Comparison of ENCODE assay signal across 10 cellular contexts in the genomic region with DNA sequence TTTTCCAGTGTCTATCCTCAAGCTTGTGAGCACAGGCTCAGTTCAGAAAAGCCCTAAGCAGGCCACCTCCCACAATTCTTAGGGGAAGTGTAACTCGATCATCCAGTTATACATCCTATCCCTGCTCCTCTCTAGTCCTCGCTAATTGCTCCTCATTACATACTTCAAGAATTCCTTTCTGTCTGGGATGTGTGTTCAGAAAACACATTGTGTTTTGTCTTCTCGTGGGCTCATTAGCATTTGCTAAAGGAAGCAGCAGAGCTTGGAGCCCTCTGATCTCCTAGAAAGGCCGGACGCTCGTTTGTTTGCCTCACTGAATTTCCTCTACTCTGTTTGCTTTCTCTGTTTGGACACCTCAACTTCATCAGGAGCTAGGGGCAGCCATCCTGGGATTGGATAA.
DNase-seq lines count a peak whose midpoint lies in the region; ATAC-seq and TF ChIP-seq lines count a peak whose summit lies in the region.
"Had no signal": no experiment of that assay in that cellular context is flagged by ENCODE, and none has a peak within 500 bp of the region (broad histone marks: within the 10 kb centered on the region; RNA-seq: fewer than 3 reads in every experiment).

No MANE protein-coding gene starts in this region.

- H3K4ac ChIP-seq in IMR-90 (ENCODE audit: low read depth, low read length), result no peak overlapping the region

- H3K9me3 Mint-ChIP-seq in activated T-helper 2 cell treated with anti-CD3 and anti-CD28 coated beads, Interferon-gamma antibody, Interleukin-2, Interleukin-4, amounts not matched to agents 10 μg/mL and 5 μg/mL and 100 μg/mL, durations not matched to agents 14 hours and 24 hours and 36 hours, result peaks cover 16% of the 10 kb centered on the region

- no peak for TF ChIP-seq CTCF in IMR-90 (conservative IDR thresholded peaks at IDR 0.05; ENCODE audit: low read depth, low read length)
- TF ChIP-seq CTCF in PC-3 (conservative IDR thresholded peaks at IDR 0.05; ENCODE audit: low read depth, low read length), result no peak
- TF ChIP-seq CTCF in fibroblast of villous mesenchyme (IDR thresholded peaks at IDR 0.05; ENCODE audit: insufficient read depth, low read depth, low read length), result no peak
- TF ChIP-seq CTCF in smooth muscle cell (IDR thresholded peaks at IDR 0.05; ENCODE audit: borderline replicate concordance, insufficient read depth, poor library complexity, severe bottlenecking), result no peak
- no peak for TF ChIP-seq CTCF in spleen (IDR thresholded peaks at IDR 0.05 in 8 of 11, conservative IDR thresholded peaks at IDR 0.05 in 3 of 11)

- no peak overlapping the region for H3K27ac Mint-ChIP-seq in activated T-helper 2 cell treated with anti-CD3 and anti-CD28 coated beads, Interferon-gamma antibody, Interleukin-2, Interleukin-4, amounts not matched to agents 10 μg/mL and 5 μg/mL and 100 μg/mL, durations not matched to agents 14 hours and 24 hours and 36 hours

- H3K4me1 Mint-ChIP-seq in activated T-helper 2 cell treated with anti-CD3 and anti-CD28 coated beads, Interferon-gamma antibody, Interleukin-2, Interleukin-4, amounts not matched to agents 10 μg/mL and 5 μg/mL and 100 μg/mL, durations not matched to agents 14 hours and 24 hours and 36 hours (ENCODE audit: low read depth), result no peaks in the 10 kb centered on the region

- H3K56ac ChIP-seq in IMR-90 (ENCODE audit: extremely low read depth, insufficient read depth, low read length), result no peak overlapping the region

- H3K9me2 ChIP-seq in PC-3 (replicated peaks; ENCODE audit: low read length), result no peaks in the 10 kb centered on the region

- H3K79me2 ChIP-seq in PC-3 (ENCODE audit: low read length) (no peaks in the 10 kb centered on the region), smooth muscle cell (ENCODE audit: low read depth) (no peaks in the 10 kb centered on the region)

- CTCF ChIA-PET in IMR-90 (lab: Yijun Ruan, JAX), result no interaction called here
- CTCF ChIA-PET in PC-3 (lab: Charles Lee), result no interaction called here

- H3K9me1 ChIP-seq in IMR-90 (ENCODE audit: insufficient read depth, low read length), result no peaks in the 10 kb centered on the region

- no peak overlapping the region for H3K4me3 ChIP-seq in IMR-90 (ENCODE audit: insufficient read depth, low read depth, low read length)
- H3K4me3 ChIP-seq in PC-3 (ENCODE audit: low read length), result no peak overlapping the region
- H3K4me3 ChIP-seq in fibroblast of villous mesenchyme (ENCODE audit: low read depth, low read length), result no peak overlapping the region
- peak overlapping the region; percentile 3 for H3K4me3 ChIP-seq in smooth muscle cell
- no peak overlapping the region for H3K4me3 ChIP-seq in spleen
- H3K4me3 ChIP-seq: SJSA1 had no signal

- peak; percentile 15 for DNase-seq in IMR-90
- peak; percentile 2 for DNase-seq in PC-3
- peak; percentile 60 for DNase-seq in fibroblast of villous mesenchyme (ENCODE audit: low read depth)
- DNase-seq in smooth muscle cell (lab: John Stamatoyannopoulos, UW; ENCODE audit: unreplicated experiment), result no peak
- DNase-seq in spleen, result no peak
- no peak for DNase-seq in activated CD4-positive, alpha-beta T cell treated with anti-CD3 and anti-CD28 coated beads for 1 hour
- DNase-seq in activated T-helper 2 cell treated with anti-CD3 and anti-CD28 coated beads, Interferon-gamma antibody, Interleukin-2, Interleukin-4, amounts not matched to agents 10 μg/mL and 5 μg/mL and 100 μg/mL, durations not matched to agents 14 hours and 24 hours and 36 hours (ENCODE audit: low spot score), result no peak
- DNase-seq: effector memory CD4-positive, alpha-beta T cell had no signal

- H3F3A ChIP-seq in PC-3 (ENCODE audit: low read length, unreplicated experiment) (no peaks in the 10 kb centered on the region), smooth muscle cell (ENCODE audit: low read depth) (no peaks in the 10 kb centered on the region)

- in situ Hi-C loops in IMR-90 (cut with MboI; ENCODE audit: low sequenced_read_pairs), result no loop called here

- H2AK9ac ChIP-seq in IMR-90 (replicated peaks; ENCODE audit: low read depth, low read length, poor library complexity), result no peak overlapping the region

- H2BK120ac ChIP-seq in IMR-90 (ENCODE audit: low read depth, low read length), result no peak overlapping the region

- peak overlapping the region; percentile 35 to 69; a peak in 3 of 4 replicates for H4K8ac ChIP-seq in IMR-90 (ENCODE audit: low read depth in 2 of 2, low read length in 2 of 2)

- WGBS in IMR-90 (ENCODE audit: extremely low coverage in 2 of 2, insufficient read length in 1 of 2), 2 experiments, result no CpG with 5 or more reads among the region's 6 CpGs
- 42% methylated on average over 6 of the region's 6 CpGs for WGBS in smooth muscle cell (ENCODE audit: low lambda C conversion rate)
- 46 to 68% (median 64%) methylated on average over 6 of the region's 6 CpGs for WGBS in spleen, 5 donors

- H3K4me1 ChIP-seq in IMR-90 (ENCODE audit: control insufficient read depth, insufficient read depth, low read length), result no peaks in the 10 kb centered on the region; the same call in 1 of the 2 replicates
- H3K4me1 ChIP-seq in PC-3 (ENCODE audit: insufficient read depth, low read length), result no peaks in the 10 kb centered on the region
- peaks cover 13% of the 10 kb centered on the region for H3K4me1 ChIP-seq in smooth muscle cell (ENCODE audit: low read depth)
- no peaks in the 10 kb centered on the region for H3K4me1 ChIP-seq in spleen
- H3K4me1 ChIP-seq: SJSA1 had no signal

- H3K4me2 ChIP-seq in IMR-90 (ENCODE audit: low read depth, low read length) (0 out of 2 replicates have a peak overlapping the region, but pooled peaks have one; percentile 12), PC-3 (ENCODE audit: low read length) (no peak overlapping the region), smooth muscle cell (peak overlapping the region; percentile 52)

- H2AK5ac ChIP-seq in IMR-90 (ENCODE audit: low read depth, low read length), result no peak overlapping the region

- no peak overlapping the region for H4K91ac ChIP-seq in IMR-90 (ENCODE audit: insufficient read depth, low read depth, low read length)

- no peaks in the 10 kb centered on the region; the same call in 1 of the 2 replicates for H3K27me3 ChIP-seq in IMR-90 (ENCODE audit: control insufficient read depth, insufficient read depth, low read length)
- no peaks in the 10 kb centered on the region for H3K27me3 ChIP-seq in PC-3 (ENCODE audit: low read length)
- no peaks in the 10 kb centered on the region for H3K27me3 ChIP-seq in smooth muscle cell (ENCODE audit: low read depth)
- no peaks in the 10 kb centered on the region for H3K27me3 ChIP-seq in spleen (replicated peaks in 1 of 7)
- H3K27me3 ChIP-seq: SJSA1 had no signal

- POLR2A ChIA-PET in IMR-90 (lab: Charles Lee; ENCODE audit: unreplicated experiment), result no interaction called here
- POLR2A ChIA-PET in PC-3 (lab: Charles Lee; ENCODE audit: unreplicated experiment), result no interaction called here

- H3K4me3 Mint-ChIP-seq in activated T-helper 2 cell treated with anti-CD3 and anti-CD28 coated beads, Interferon-gamma antibody, Interleukin-2, Interleukin-4, amounts not matched to agents 10 μg/mL and 5 μg/mL and 100 μg/mL, durations not matched to agents 14 hours and 24 hours and 36 hours (ENCODE audit: low read depth), result no peak overlapping the region

- no peaks in the 10 kb centered on the region for H3K27me3 Mint-ChIP-seq in activated T-helper 2 cell treated with anti-CD3 and anti-CD28 coated beads, Interferon-gamma antibody, Interleukin-2, Interleukin-4, amounts not matched to agents 10 μg/mL and 5 μg/mL and 100 μg/mL, durations not matched to agents 14 hours and 24 hours and 36 hours (ENCODE audit: low read depth)

- H3K27ac ChIP-seq in IMR-90 (ENCODE audit: insufficient read depth, low read length) (no peak overlapping the region), PC-3 (ENCODE audit: low read length) (no peak overlapping the region), smooth muscle cell (ENCODE audit: low read depth) (peak overlapping the region; percentile 39), spleen (no peak overlapping the region)
- H3K27ac ChIP-seq: SJSA1 had no signal

- intact Hi-C loops in IMR-90 (cut with micrococcal nuclease), result no loop called here
- intact Hi-C loops in PC-3 (cut with micrococcal nuclease), result no loop called here
- intact Hi-C loops in spleen (cut with DNase I; ENCODE audit: low total_unique reads), result no loop called here
- intact Hi-C loops in activated T-helper 2 cell treated with anti-CD3 and anti-CD28 coated beads, Interferon-gamma antibody, Interleukin-2, Interleukin-4, amounts not matched to agents 10 μg/mL and 5 μg/mL and 100 μg/mL, durations not matched to agents 14 hours and 24 hours and 36 hours (cut with micrococcal nuclease), result no loop called here

- ATAC-seq in IMR-90 (ENCODE audit: low read depth), result peak; percentile 88
- ATAC-seq in PC-3, result no peak
- no peak for ATAC-seq in GM21786 (IDR thresholded peaks at IDR 0.05; ENCODE audit: unreplicated experiment)

- H2AFZ ChIP-seq in IMR-90 (replicated peaks; ENCODE audit: low read length, poor library complexity) (peak overlapping the region; percentile 60), PC-3 (ENCODE audit: low read length) (no peak overlapping the region), smooth muscle cell (ENCODE audit: low read depth) (peak overlapping the region; percentile 88)

- no peak overlapping the region for H3K23ac ChIP-seq in IMR-90 (ENCODE audit: low read depth, low read length)

- no peak overlapping the region for H2BK15ac ChIP-seq in IMR-90 (ENCODE audit: low read depth, low read length)

- H2BK5ac ChIP-seq in IMR-90 (ENCODE audit: low read depth, low read length, poor library complexity, severe bottlenecking), result no peak overlapping the region

- H3K18ac ChIP-seq in IMR-90 (ENCODE audit: low read depth, low read length), result 0 out of 2 replicates have a peak overlapping the region, but pooled peaks have one; percentile 43

- H3K79me1 ChIP-seq in IMR-90 (ENCODE audit: low read depth in 1 of 2, low read length in 2 of 2), result no peaks in the 10 kb centered on the region

- H3K9me3 ChIP-seq in IMR-90 (ENCODE audit: control insufficient read depth, insufficient read depth, low read length) (no peaks in the 10 kb centered on the region), PC-3 (ENCODE audit: low read length) (no peaks in the 10 kb centered on the region), smooth muscle cell (replicated peaks; ENCODE audit: low read depth) (no peaks in the 10 kb centered on the region), spleen (peaks cover 0 to 6% (median 0%) of the 10 kb centered on the region in 8 donors)
- H3K9me3 ChIP-seq: SJSA1 had no signal

- no peaks in the 10 kb centered on the region for H3K36me3 Mint-ChIP-seq in activated T-helper 2 cell treated with anti-CD3 and anti-CD28 coated beads, Interferon-gamma antibody, Interleukin-2, Interleukin-4, amounts not matched to agents 10 μg/mL and 5 μg/mL and 100 μg/mL, durations not matched to agents 14 hours and 24 hours and 36 hours (ENCODE audit: low read depth)

- no peak overlapping the region for H3K14ac ChIP-seq in IMR-90 (replicated peaks; ENCODE audit: low read depth, low read length)

- H4K20me1 ChIP-seq in IMR-90 (ENCODE audit: insufficient read depth, low read length) (no peaks in the 10 kb centered on the region), PC-3 (ENCODE audit: low read length) (no peaks in the 10 kb centered on the region), smooth muscle cell (ENCODE audit: low read depth) (no peaks in the 10 kb centered on the region)

- no peaks in the 10 kb centered on the region for H3K36me3 ChIP-seq in IMR-90 (ENCODE audit: control insufficient read depth, insufficient read depth, low read length)
- no peaks in the 10 kb centered on the region for H3K36me3 ChIP-seq in PC-3 (ENCODE audit: low read depth, low read length)
- no peaks in the 10 kb centered on the region for H3K36me3 ChIP-seq in smooth muscle cell (ENCODE audit: low read depth)
- H3K36me3 ChIP-seq in spleen, result no peaks in the 10 kb centered on the region
- H3K36me3 ChIP-seq: SJSA1 had no signal

- H2BK20ac ChIP-seq in IMR-90 (ENCODE audit: low read depth, low read length), result no peak overlapping the region; the same call in 1 of the 2 replicates

- no peak for TF ChIP-seq RAD21 in IMR-90 (IDR thresholded peaks at IDR 0.05; ENCODE audit: low read length)

- dilution Hi-C loops in IMR-90 (cut with HindIII; ENCODE audit: low sequenced_read_pairs, unreplicated experiment), result no loop called here

- TF ChIP-seq POLR2A in IMR-90 (IDR thresholded peaks at IDR 0.05; ENCODE audit: low read depth, low read length) (no peak), spleen (IDR thresholded peaks at IDR 0.05) (no peak)

- H3K9ac ChIP-seq in IMR-90 (ENCODE audit: low read depth, low read length) (no peak overlapping the region), PC-3 (ENCODE audit: low read length) (no peak overlapping the region), smooth muscle cell (ENCODE audit: low read depth) (no peak overlapping the region)

- peak overlapping the region; percentile 88 for H4K5ac ChIP-seq in IMR-90 (ENCODE audit: low read depth, low read length)

- BruUV-seq in IMR-90 (replicated peaks; lab: Mats Ljungman, UMichigan) (no TSS peak), PC-3 (replicated peaks; lab: Mats Ljungman, UMichigan) (no TSS peak)

Comparison
In these comparisons a context has a peak if more than half of its experiments do, and no peak if none do; other contexts are left out.
1. DNase-seq: peak in IMR-90 (single experiment), PC-3 (single experiment) and fibroblast of villous mesenchyme (single experiment); none in smooth muscle cell (single experiment), spleen (single experiment), activated CD4-positive, alpha-beta T cell treated with anti-CD3 and anti-CD28 coated beads for 1 hour (single experiment) and activated T-helper 2 cell treated with anti-CD3 and anti-CD28 coated beads, Interferon-gamma antibody, Interleukin-2, Interleukin-4, amounts not matched to agents 10 μg/mL and 5 μg/mL and 100 μg/mL, durations not matched to agents 14 hours and 24 hours and 36 hours (single experiment).